In genomic region chr19:1076951-1077350, GRCh38 we compare ENCODE assay signal across 9 cellular contexts. TPM values are rescaled to one million over a fixed set of nuclear protein-coding genes. Genes with fewer than 3 reads are reported as not detected.
DNase-seq lines count a peak whose midpoint lies in the region; ATAC-seq and TF ChIP-seq lines count a peak whose summit lies in the region.
"Had no signal": no experiment of that assay in that cellular context is flagged by ENCODE, and none has a peak within 500 bp of the region (broad histone marks: within the 10 kb centered on the region; RNA-seq: fewer than 3 reads in every experiment).

No MANE protein-coding gene starts in this region.

- H3K27me3 ChIP-seq in transverse colon, result peaks cover 12% of the 10 kb centered on the region

- ATAC-seq in GM18909 (IDR thresholded peaks at IDR 0.05; ENCODE audit: poor library complexity, unreplicated experiment) (peak; percentile 63), HG03139 (IDR thresholded peaks at IDR 0.05; ENCODE audit: unreplicated experiment) (peak; percentile 54)
- peak; percentile 84 for ATAC-seq in activated naive CD8-positive, alpha-beta T cell treated with anti-CD3 and anti-CD28 coated beads, Interleukin-2, amount 50 U/mL, for 24 hours

- in situ Hi-C loops in transverse colon (cut with MboI; ENCODE audit: low pct_ligation_motif_present in 1 of 4, low pct_unique_long_range_greater_than_20kb in 1 of 4, low sequenced_read_pairs in 3 of 4), result no loop called here

- WGBS in transverse colon (ENCODE audit: low coverage in 1 of 2), 2 donors, result 18% methylated on average over 16 of the region's 16 CpGs; no CpG with 5 or more reads in 1 of the 2 donors

- peaks cover 37% of the 10 kb centered on the region for H3K36me3 Mint-ChIP-seq in activated naive CD8-positive, alpha-beta T cell treated with anti-CD3 and anti-CD28 coated beads, Interleukin-2, amount 50 U/mL, for 24 hours (ENCODE audit: low read depth)
- no peaks in the 10 kb centered on the region for H3K36me3 Mint-ChIP-seq in type B pancreatic cell

- H3K9me3 Mint-ChIP-seq in activated naive CD8-positive, alpha-beta T cell treated with anti-CD3 and anti-CD28 coated beads, Interleukin-2, amount 50 U/mL, for 24 hours, result no peaks in the 10 kb centered on the region
- H3K9me3 Mint-ChIP-seq in type B pancreatic cell, result no peaks in the 10 kb centered on the region
- H3K9me3 Mint-ChIP-seq: neural crest cell had no signal

- peak; percentile 87 to 97 (median 93) for DNase-seq in T-helper 1 cell
- DNase-seq in activated naive CD8-positive, alpha-beta T cell treated with anti-CD3 and anti-CD28 coated beads, Interleukin-2, amount 50 U/mL, for 24 hours, result peak; percentile 86
- peak; percentile 75 for DNase-seq in mucosa of gallbladder (ENCODE audit: low spot score)
- peak; percentile 89 for DNase-seq in transverse colon
- no peak for DNase-seq in type B pancreatic cell (ENCODE audit: extremely low spot score, unreplicated experiment)
- DNase-seq in DMS153 (lab: John Stamatoyannopoulos, UW), result no peak

- peak overlapping the region in 3 of 4 donors; percentile 13 to 37 (median 15) for H3K4me3 ChIP-seq in transverse colon

- H3K36me3 ChIP-seq in transverse colon, result no peaks in the 10 kb centered on the region

- peak overlapping the region; percentile 75 for H3K27ac Mint-ChIP-seq in activated naive CD8-positive, alpha-beta T cell treated with anti-CD3 and anti-CD28 coated beads, Interleukin-2, amount 50 U/mL, for 24 hours
- no peak overlapping the region for H3K27ac Mint-ChIP-seq in type B pancreatic cell

- no peaks in the 10 kb centered on the region for H3K27me3 Mint-ChIP-seq in activated naive CD8-positive, alpha-beta T cell treated with anti-CD3 and anti-CD28 coated beads, Interleukin-2, amount 50 U/mL, for 24 hours
- peaks cover 19% of the 10 kb centered on the region for H3K27me3 Mint-ChIP-seq in type B pancreatic cell

- peaks cover 74% of the 10 kb centered on the region for H3K4me1 Mint-ChIP-seq in activated naive CD8-positive, alpha-beta T cell treated with anti-CD3 and anti-CD28 coated beads, Interleukin-2, amount 50 U/mL, for 24 hours
- peaks cover under 1% of the 10 kb centered on the region for H3K4me1 Mint-ChIP-seq in type B pancreatic cell (ENCODE audit: unreplicated experiment)

- no peak for TF ChIP-seq EP300 in transverse colon (IDR thresholded peaks at IDR 0.05; ENCODE audit: low read depth)

- peak overlapping the region; percentile 30 to 61 (median 60) for H3K27ac ChIP-seq in transverse colon

- intact Hi-C loops in transverse colon (cut with DNase I; ENCODE audit: low total_unique reads), result no loop called here

- peaks cover 0 to 54% (median 25%) of the 10 kb centered on the region in 4 donors for H3K4me1 ChIP-seq in transverse colon

- H3K9me3 ChIP-seq in transverse colon, result no peaks in the 10 kb centered on the region

- TF ChIP-seq CTCF in transverse colon (IDR thresholded peaks at IDR 0.05), result no peak
- no peak for TF ChIP-seq CTCF in type B pancreatic cell (conservative IDR thresholded peaks at IDR 0.05)

- H3K4me3 Mint-ChIP-seq in activated naive CD8-positive, alpha-beta T cell treated with anti-CD3 and anti-CD28 coated beads, Interleukin-2, amount 50 U/mL, for 24 hours, result peak overlapping the region; percentile 47
- no peak overlapping the region for H3K4me3 Mint-ChIP-seq in type B pancreatic cell
- H3K4me3 Mint-ChIP-seq: neural crest cell had no signal

- TF ChIP-seq POLR2A in transverse colon (IDR thresholded peaks at IDR 0.05), result no peak

RNA-seq across cellular contexts. Expression of gene ARHGAP45, which starts 10.0 kb away (rescaled TPM):
- 42.4 TPM for total RNA-seq in mucosa of gallbladder
- total RNA-seq in transverse colon, result 100 to 1,000 TPM in 1 of 4 donors, 10 to 100 TPM in 2, 1 to 10 TPM in 1; 10.0 to 174 (median 76.9) TPM
- 2.6 and 4.5 TPM in 2 replicates for total RNA-seq in type B pancreatic cell (ENCODE audit: low replicate concordance)

RNA-seq across cellular contexts. Expression of gene POLR2E, which starts 18.2 kb away (rescaled TPM):
- 137 TPM for total RNA-seq in mucosa of gallbladder
- 100 to 1,000 TPM in 2 of 4 donors, 10 to 100 TPM in 2; 74.8 to 167 (median 103) TPM for total RNA-seq in transverse colon
- 171 and 181 TPM in 2 replicates for total RNA-seq in type B pancreatic cell (ENCODE audit: low replicate concordance)

RNA-seq across cellular contexts. Expression of gene GPX4, which starts 26.8 kb away (rescaled TPM):
- total RNA-seq in mucosa of gallbladder (294 TPM), transverse colon (100 to 1,000 TPM; 115 to 426 (median 261) TPM), type B pancreatic cell (ENCODE audit: low replicate concordance) (174 and 204 TPM in 2 replicates)

RNA-seq across cellular contexts. Expression of gene ABCA7, which starts 37.0 kb away (rescaled TPM):
- total RNA-seq in mucosa of gallbladder (49.0 TPM), transverse colon (100 to 1,000 TPM in 1 of 4 donors, 10 to 100 TPM in 3; 47.1 to 128 (median 82.0) TPM), type B pancreatic cell (ENCODE audit: low replicate concordance) (23.9 and 26.1 TPM in 2 replicates)

RNA-seq across cellular contexts. Expression of gene CNN2, which starts 50.5 kb away (rescaled TPM):
- total RNA-seq in mucosa of gallbladder, result 104 TPM
- total RNA-seq in transverse colon, result 10 to 100 TPM; 39.2 to 57.6 (median 48.2) TPM
- 276 and 279 TPM in 2 replicates for total RNA-seq in type B pancreatic cell (ENCODE audit: low replicate concordance)

Comparison
In these comparisons a context has a peak if more than half of its experiments do, and no peak if none do; other contexts are left out.
1. DNase-seq: peak in T-helper 1 cell (5 of 5), activated naive CD8-positive, alpha-beta T cell treated with anti-CD3 and anti-CD28 coated beads, Interleukin-2, amount 50 U/mL, for 24 hours (single experiment), mucosa of gallbladder (single experiment) and transverse colon (single experiment); none in type B pancreatic cell (single experiment) and DMS153 (single experiment).
2. Peak in every context shown above with its lines, with median percentiles within 50 percentile points of each other: ATAC-seq.